Comparison of ENCODE assay signal across 11 cellular contexts in genomic region chr3:13507247-13507790, GRCh38. TPM values are rescaled to one million over a fixed set of nuclear protein-coding genes. Genes with fewer than 3 reads are reported as not detected.
DNase-seq lines count a peak whose midpoint lies in the region; ATAC-seq and TF ChIP-seq lines count a peak whose summit lies in the region.
"Had no signal": no experiment of that assay in that cellular context is flagged by ENCODE, and none has a peak within 500 bp of the region (broad histone marks: within the 10 kb centered on the region; RNA-seq: fewer than 3 reads in every experiment).

No MANE protein-coding gene starts in this region.

- peak overlapping the region in 3 of 4 donors; percentile 3 to 28 (median 5) for H3K27ac ChIP-seq in esophagus squamous epithelium
- H3K27ac ChIP-seq in parathyroid adenoma = no peak overlapping the region

- H3K4me3 Mint-ChIP-seq in Caco-2 (ENCODE audit: unreplicated experiment) (no peak overlapping the region), T-helper 17 cell (no peak overlapping the region)
- H3K4me3 Mint-ChIP-seq: CD8-positive, alpha-beta T cell had no signal

- H3K9me3 ChIP-seq in Caco-2 (no peaks in the 10 kb centered on the region), T-helper 17 cell (ENCODE audit: control insufficient read depth, low read length, poor library complexity, severe bottlenecking) (no peaks in the 10 kb centered on the region), esophagus squamous epithelium (no peaks in the 10 kb centered on the region), parathyroid adenoma (ENCODE audit: control insufficient read depth, low read length) (no peaks in the 10 kb centered on the region)

- WGBS in esophagus squamous epithelium, 2 donors = 39 to 65% methylated on average over 2 of the region's 7 CpGs

- no TSS peak for BruUV-seq in Caco-2 (replicated peaks; lab: Mats Ljungman, UMichigan)

- H3K9ac ChIP-seq in parathyroid adenoma = no peak overlapping the region

- no peaks in the 10 kb centered on the region for H3K27me3 ChIP-seq in Caco-2 (replicated peaks; ENCODE audit: control insufficient read depth, insufficient read depth, low read length)
- H3K27me3 ChIP-seq in esophagus squamous epithelium = no peaks in the 10 kb centered on the region
- no peaks in the 10 kb centered on the region for H3K27me3 ChIP-seq in parathyroid adenoma (ENCODE audit: control insufficient read depth, insufficient read depth, low read length)

- no peak for ATAC-seq in T-helper 17 cell
- ATAC-seq: CD8-positive, alpha-beta T cell had no signal

- POLR2A ChIA-PET in Caco-2 (lab: Charles Lee) = no interaction called here

- peaks cover 4% of the 10 kb centered on the region for H3K4me1 Mint-ChIP-seq in Caco-2 (ENCODE audit: low read depth, unreplicated experiment)
- H3K4me1 Mint-ChIP-seq in T-helper 17 cell = peaks cover 4% of the 10 kb centered on the region

- H3K27ac Mint-ChIP-seq in Caco-2 (ENCODE audit: unreplicated experiment) = peak overlapping the region; percentile 52
- peak overlapping the region; percentile 9 for H3K27ac Mint-ChIP-seq in T-helper 17 cell
- H3K27ac Mint-ChIP-seq: CD8-positive, alpha-beta T cell had no signal

- intact Hi-C loops in Caco-2 (cut with micrococcal nuclease; ENCODE audit: unreplicated experiment) = loop anchor here (5.0 to 10.0 kb wide), 2 partner anchors 40 to 377 kb away; partner anchors contain the start of genes FBLN2 and WNT7A
- intact Hi-C loops in esophagus squamous epithelium (cut with DNase I) = no loop called here

- CTCF ChIA-PET in Caco-2 (lab: Charles Lee) = interaction anchor here (0.6 to 1.3 kb wide), 2 partner anchors 11 to 68 kb away, joined by 3 read pairs; no protein-coding TSS in a partner anchor

- peak overlapping the region; percentile 43 for H2AFZ ChIP-seq in parathyroid adenoma

- H3K27me3 Mint-ChIP-seq in Caco-2 (ENCODE audit: insufficient read depth, unreplicated experiment) = no peaks in the 10 kb centered on the region
- H3K27me3 Mint-ChIP-seq in T-helper 17 cell = no peaks in the 10 kb centered on the region

- no peaks in the 10 kb centered on the region for H3K9me3 Mint-ChIP-seq in Caco-2 (ENCODE audit: unreplicated experiment)
- H3K9me3 Mint-ChIP-seq: CD8-positive, alpha-beta T cell had no signal

- H3K36me3 Mint-ChIP-seq in Caco-2 (ENCODE audit: insufficient read depth, unreplicated experiment) = peaks cover 5% of the 10 kb centered on the region
- no peaks in the 10 kb centered on the region for H3K36me3 Mint-ChIP-seq in T-helper 17 cell (ENCODE audit: low read depth)

- no peak for TF ChIP-seq POLR2A in esophagus squamous epithelium (IDR thresholded peaks at IDR 0.05)

- no peak overlapping the region for H3K4me2 ChIP-seq in parathyroid adenoma (ENCODE audit: low read length)

- H3K4me1 ChIP-seq in Caco-2 (peaks cover 9% of the 10 kb centered on the region), esophagus squamous epithelium (peaks cover 0 to 15% (median 10%) of the 10 kb centered on the region in 3 donors), parathyroid adenoma (peaks cover 9% of the 10 kb centered on the region)

- TF ChIP-seq CTCF in Caco-2 (IDR thresholded peaks at IDR 0.05; ENCODE audit: insufficient read depth in 1 of 2, low read depth in 1 of 2, low read length in 1 of 2, severe bottlenecking in 1 of 2, unreplicated experiment in 1 of 2) (no peak), esophagus squamous epithelium (IDR thresholded peaks at IDR 0.05) (no peak), parathyroid adenoma (IDR thresholded peaks at IDR 0.05) (no peak)

- no peak for DNase-seq in Caco-2
- DNase-seq in T-helper 17 cell = no peak
- no peak for DNase-seq in esophagus squamous epithelium (lab: John Stamatoyannopoulos, UW)
- no peak for DNase-seq in DMS53 (lab: John Stamatoyannopoulos, UW)
- DNase-seq in stimulated activated CD4-positive, alpha-beta T cell treated with anti-CD3 and anti-CD28 coated beads, Interleukin-4, amount 100 ng/mL, for 1 hour = no peak
- no peak for DNase-seq in GM19238 (ENCODE audit: insufficient read length, low spot score)
- DNase-seq in dermis blood vessel endothelial cell = no peak
- DNase-seq: ACHN; CD8-positive, alpha-beta T cell; glutamatergic neuron had no signal

- no peaks in the 10 kb centered on the region for H3K79me2 ChIP-seq in parathyroid adenoma

- no peak overlapping the region for H3K4me3 ChIP-seq in Caco-2 (ENCODE audit: low read depth, low read length)
- H3K4me3 ChIP-seq in esophagus squamous epithelium = no peak overlapping the region
- no peak overlapping the region for H3K4me3 ChIP-seq in parathyroid adenoma (ENCODE audit: low read depth, low read length)

- H3K36me3 ChIP-seq in Caco-2 (ENCODE audit: control insufficient read depth, insufficient read depth, low read length) (no peaks in the 10 kb centered on the region), esophagus squamous epithelium (peaks cover 0 to 39% (median 0%) of the 10 kb centered on the region in 3 donors), parathyroid adenoma (ENCODE audit: control insufficient read depth, insufficient read depth, low read length) (no peaks in the 10 kb centered on the region)

RNA-seq across cellular contexts. Expression of gene HDAC11, which starts 27.2 kb away (rescaled TPM):
- 10.5 and 10.9 TPM in 2 replicates for total RNA-seq in Caco-2 (2022)
- total RNA-seq in T-helper 17 cell = 1 to 10 TPM; 2.3 to 6.1 TPM
- total RNA-seq in esophagus squamous epithelium = 10 to 100 TPM in 3 of 4 donors, 1 to 10 TPM in 1; 8.1 to 25.4 (median 12.3) TPM
- 8.8 and 10.5 TPM in 2 replicates for total RNA-seq in dermis blood vessel endothelial cell

RNA-seq across cellular contexts. Expression of gene FBLN2, which starts 41.6 kb away (rescaled TPM):
- 36.7 and 48.8 TPM in 2 replicates for total RNA-seq in Caco-2 (2022)
- 1 to 10 TPM in 1 of 2 donors, not detected in 1; 1.5 TPM for total RNA-seq in T-helper 17 cell
- total RNA-seq in esophagus squamous epithelium = 100 to 1,000 TPM in 1 of 4 donors, 10 to 100 TPM in 2, 1 to 10 TPM in 1; 6.3 to 122 (median 25.7) TPM
- 9.4 and 16.5 TPM in 2 replicates for total RNA-seq in dermis blood vessel endothelial cell
